9 cellular contexts compared by ENCODE assay signal in the genomic region with DNA sequence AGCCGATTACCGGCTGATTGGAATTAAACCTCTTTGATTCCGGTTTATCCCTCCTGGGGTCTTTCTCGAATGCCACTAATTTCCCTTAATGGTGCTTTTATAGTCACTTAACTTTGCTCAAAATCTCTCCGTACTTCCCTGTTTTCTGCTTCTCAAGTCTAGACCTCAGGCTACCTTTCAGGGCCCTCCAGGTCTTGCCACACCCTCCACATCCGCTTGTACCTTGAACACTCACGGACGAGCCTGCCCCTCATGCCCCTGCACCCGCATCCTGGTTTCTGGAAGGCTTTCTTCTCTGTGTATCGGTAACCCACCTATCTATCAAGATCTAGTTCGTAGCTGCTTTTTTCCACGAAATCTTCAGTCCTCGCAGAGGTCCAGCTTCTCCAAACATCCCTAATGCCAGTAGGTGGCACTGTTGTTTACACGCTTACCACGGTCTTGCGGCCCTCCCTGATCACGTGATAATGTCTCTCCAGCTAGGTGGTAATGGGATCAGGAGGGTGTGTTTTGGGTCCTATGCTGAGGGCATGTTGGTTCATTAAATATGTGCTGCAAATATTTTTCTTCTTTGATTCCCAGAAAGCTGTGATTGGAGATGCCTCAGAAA. TPM values are rescaled to one million over a fixed set of nuclear protein-coding genes. Genes with fewer than 3 reads are reported as not detected.
DNase-seq lines count a peak whose midpoint lies in the region; ATAC-seq, FAIRE-seq and TF ChIP-seq lines count a peak whose summit lies in the region.
"Had no signal": no experiment of that assay in that cellular context is flagged by ENCODE, and none has a peak within 500 bp of the region (broad histone marks: within the 10 kb centered on the region; RNA-seq: fewer than 3 reads in every experiment).

No MANE protein-coding gene starts in this region.

- in situ Hi-C loops in ACHN (cut with HindIII; ENCODE audit: low pct_ligation_motif_present, low pct_unique_long_range_greater_than_20kb, low sequenced_read_pairs), result no loop called here

- peak overlapping the region; percentile 43 for H3K4me3 Mint-ChIP-seq in activated naive CD4-positive, alpha-beta T cell treated with anti-CD3 and anti-CD28 coated beads, Interleukin-2, amount 10 ng/mL, durations not matched to agents 7 days and 5 days

- H3K27ac Mint-ChIP-seq in activated naive CD4-positive, alpha-beta T cell treated with anti-CD3 and anti-CD28 coated beads, Interleukin-2, amount 10 ng/mL, durations not matched to agents 7 days and 5 days, result no peak overlapping the region

- intact Hi-C loops in Right ventricle myocardium superior (cut with DNase I), result loop anchor here (5.0 kb wide), 1 partner anchor 33 kb away; no protein-coding TSS in a partner anchor

- FAIRE-seq in HTR-8/SVneo (lab: Jason Lieb, UNC), result no peak
- FAIRE-seq: islet of Langerhans had no signal

- CTCF ChIA-PET in activated naive CD4-positive, alpha-beta T cell treated with anti-CD3 and anti-CD28 coated beads, Interleukin-2, amount 10 ng/mL, durations not matched to agents 7 days and 5 days (lab: Charles Lee), result interaction anchor here (0.7 to 4.7 kb wide), 17 partner anchors 9 to 275 kb away, joined by 3 to 76 read pairs (median 6); no protein-coding TSS in a partner anchor

- DNase-seq in ACHN (peak; percentile 19), HTR-8/SVneo (ENCODE audit: insufficient read length, low spot score) (peak; percentile 55), NOMO-1 (lab: John Stamatoyannopoulos, UW; ENCODE audit: unreplicated experiment in 2 of 2) (peak; percentile 50 to 62), Right ventricle myocardium superior (no peak), retina (peak; percentile 64)
- DNase-seq in activated naive CD4-positive, alpha-beta T cell treated with anti-CD3 and anti-CD28 coated beads, Interleukin-2, amount 10 ng/mL, durations not matched to agents 7 days and 5 days, result peak; percentile 59

- no peaks in the 10 kb centered on the region for H3K9me3 Mint-ChIP-seq in activated naive CD4-positive, alpha-beta T cell treated with anti-CD3 and anti-CD28 coated beads, Interleukin-2, amount 10 ng/mL, durations not matched to agents 7 days and 5 days

- H3K27me3 Mint-ChIP-seq in activated naive CD4-positive, alpha-beta T cell treated with anti-CD3 and anti-CD28 coated beads, Interleukin-2, amount 10 ng/mL, durations not matched to agents 7 days and 5 days, result peaks cover 67% of the 10 kb centered on the region

- H3K36me3 Mint-ChIP-seq in activated naive CD4-positive, alpha-beta T cell treated with anti-CD3 and anti-CD28 coated beads, Interleukin-2, amount 10 ng/mL, durations not matched to agents 7 days and 5 days, result no peaks in the 10 kb centered on the region

- ATAC-seq in Right ventricle myocardium superior (ENCODE audit: poor library complexity), result peak; percentile 78
- ATAC-seq in GM18517 (IDR thresholded peaks at IDR 0.05; ENCODE audit: unreplicated experiment), result no peak

- H3K4me1 Mint-ChIP-seq in activated naive CD4-positive, alpha-beta T cell treated with anti-CD3 and anti-CD28 coated beads, Interleukin-2, amount 10 ng/mL, durations not matched to agents 7 days and 5 days, result peaks cover 10% of the 10 kb centered on the region

- peak; percentile 81 for TF ChIP-seq CTCF in GM12873 (IDR thresholded peaks at IDR 0.05; ENCODE audit: insufficient read depth, low read depth, low read length, missing control alignments)

RNA-seq across cellular contexts. Expression of a gene that starts 13.8 kb away (rescaled TPM):
- not detected for total RNA-seq in Right ventricle myocardium superior
